ENCODE assay signal across 1 cellular context in genomic region chr15:68819451-68820204, GRCh38.
TF ChIP-seq lines count a peak whose summit lies in the region.

No MANE protein-coding gene starts in this region.

TF ChIP-seq in H1, 55 proteins besides CTCF, POLR2A, EP300 and RAD21:
- TF ChIP-seq CHD1 (IDR thresholded peaks at IDR 0.05; ENCODE audit: low read depth, low read length): no peak
- peak; percentile 17 for TF ChIP-seq KDM4A (IDR thresholded peaks at IDR 0.05; ENCODE audit: low read depth, low read length, severe bottlenecking)
- TF ChIP-seq BACH1 (IDR thresholded peaks at IDR 0.05; ENCODE audit: low read length): no peak
- 0 out of 2 replicates have a peak, but pooled peaks have one; percentile 60 for TF ChIP-seq RBBP5 (IDR thresholded peaks at IDR 0.05; ENCODE audit: borderline replicate concordance, low read depth, low read length)
- no peak for TF ChIP-seq JUN (IDR thresholded peaks at IDR 0.05; ENCODE audit: low read depth, low read length)
- TF ChIP-seq, protein P1, sequence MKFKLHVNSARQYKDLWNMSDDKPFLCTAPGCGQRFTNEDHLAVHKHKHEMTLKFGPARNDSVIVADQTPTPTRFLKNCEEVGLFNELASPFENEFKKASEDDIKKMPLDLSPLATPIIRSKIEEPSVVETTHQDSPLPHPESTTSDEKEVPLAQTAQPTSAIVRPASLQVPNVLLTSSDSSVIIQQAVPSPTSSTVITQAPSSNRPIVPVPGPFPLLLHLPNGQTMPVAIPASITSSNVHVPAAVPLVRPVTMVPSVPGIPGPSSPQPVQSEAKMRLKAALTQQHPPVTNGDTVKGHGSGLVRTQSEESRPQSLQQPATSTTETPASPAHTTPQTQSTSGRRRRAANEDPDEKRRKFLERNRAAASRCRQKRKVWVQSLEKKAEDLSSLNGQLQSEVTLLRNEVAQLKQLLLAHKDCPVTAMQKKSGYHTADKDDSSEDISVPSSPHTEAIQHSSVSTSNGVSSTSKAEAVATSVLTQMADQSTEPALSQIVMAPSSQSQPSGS (IDR thresholded peaks at IDR 0.05; ENCODE audit: low read length): no peak
- TF ChIP-seq CEBPB (IDR thresholded peaks at IDR 0.05; ENCODE audit: low read depth, low read length): no peak
- no peak for TF ChIP-seq MAX (IDR thresholded peaks at IDR 0.05)
- TF ChIP-seq SAP30 (IDR thresholded peaks at IDR 0.05; ENCODE audit: insufficient read depth, insufficient replicate concordance, low read length): no peak
- TF ChIP-seq MAFK (IDR thresholded peaks at IDR 0.05; ENCODE audit: low read depth, low read length): no peak
- TF ChIP-seq, protein P2, sequence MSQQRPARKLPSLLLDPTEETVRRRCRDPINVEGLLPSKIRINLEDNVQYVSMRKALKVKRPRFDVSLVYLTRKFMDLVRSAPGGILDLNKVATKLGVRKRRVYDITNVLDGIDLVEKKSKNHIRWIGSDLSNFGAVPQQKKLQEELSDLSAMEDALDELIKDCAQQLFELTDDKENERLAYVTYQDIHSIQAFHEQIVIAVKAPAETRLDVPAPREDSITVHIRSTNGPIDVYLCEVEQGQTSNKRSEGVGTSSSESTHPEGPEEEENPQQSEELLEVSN (IDR thresholded peaks at IDR 0.05): no peak
- 0 out of 4 replicates have a peak, but pooled peaks of 1 of the 2 experiments have one; percentile 69 for TF ChIP-seq SIN3A (conservative IDR thresholded peaks at IDR 0.05 in 1 of 2, IDR thresholded peaks at IDR 0.05 in 1 of 2; ENCODE audit: low read depth in 1 of 2, low read length in 2 of 2)
- no peak for TF ChIP-seq SRF (IDR thresholded peaks at IDR 0.05; ENCODE audit: low read depth, low read length)
- no peak for TF ChIP-seq CHD2 (IDR thresholded peaks at IDR 0.05; ENCODE audit: low read length)
- TF ChIP-seq KDM1A (IDR thresholded peaks at IDR 0.05; ENCODE audit: borderline replicate concordance, low read length): no peak
- TF ChIP-seq ATF3 (IDR thresholded peaks at IDR 0.05; ENCODE audit: insufficient read depth, low read depth, low read length): no peak
- TF ChIP-seq CBX5 (IDR thresholded peaks at IDR 0.05; ENCODE audit: low read depth, low read length): no peak
- peak; percentile 34; the same call in 1 of the 2 replicates for TF ChIP-seq SUZ12 (IDR thresholded peaks at IDR 0.05; ENCODE audit: low read length)
- no peak for TF ChIP-seq SIX5 (IDR thresholded peaks at IDR 0.05; ENCODE audit: low read depth, low read length)
- TF ChIP-seq NRF1 (IDR thresholded peaks at IDR 0.05; ENCODE audit: low read depth, low read length): no peak
- TF ChIP-seq YY1 (IDR thresholded peaks at IDR 0.05; ENCODE audit: low read depth, low read length): peak; percentile 74
- peak; percentile 43 for TF ChIP-seq TAF7 (optimal IDR thresholded peaks at IDR 0.05; ENCODE audit: borderline replicate concordance, low read depth, low read length)
- 0 out of 2 replicates have a peak, but pooled peaks have one; percentile 41 for TF ChIP-seq EGR1 (IDR thresholded peaks at IDR 0.05; ENCODE audit: borderline replicate concordance, low read depth, low read length)
- no peak for TF ChIP-seq BRCA1 (IDR thresholded peaks at IDR 0.05; ENCODE audit: low read depth, low read length)
- TF ChIP-seq EZH2 (IDR thresholded peaks at IDR 0.05; ENCODE audit: low read depth, low read length, severe bottlenecking): no peak
- TF ChIP-seq, protein P3, sequence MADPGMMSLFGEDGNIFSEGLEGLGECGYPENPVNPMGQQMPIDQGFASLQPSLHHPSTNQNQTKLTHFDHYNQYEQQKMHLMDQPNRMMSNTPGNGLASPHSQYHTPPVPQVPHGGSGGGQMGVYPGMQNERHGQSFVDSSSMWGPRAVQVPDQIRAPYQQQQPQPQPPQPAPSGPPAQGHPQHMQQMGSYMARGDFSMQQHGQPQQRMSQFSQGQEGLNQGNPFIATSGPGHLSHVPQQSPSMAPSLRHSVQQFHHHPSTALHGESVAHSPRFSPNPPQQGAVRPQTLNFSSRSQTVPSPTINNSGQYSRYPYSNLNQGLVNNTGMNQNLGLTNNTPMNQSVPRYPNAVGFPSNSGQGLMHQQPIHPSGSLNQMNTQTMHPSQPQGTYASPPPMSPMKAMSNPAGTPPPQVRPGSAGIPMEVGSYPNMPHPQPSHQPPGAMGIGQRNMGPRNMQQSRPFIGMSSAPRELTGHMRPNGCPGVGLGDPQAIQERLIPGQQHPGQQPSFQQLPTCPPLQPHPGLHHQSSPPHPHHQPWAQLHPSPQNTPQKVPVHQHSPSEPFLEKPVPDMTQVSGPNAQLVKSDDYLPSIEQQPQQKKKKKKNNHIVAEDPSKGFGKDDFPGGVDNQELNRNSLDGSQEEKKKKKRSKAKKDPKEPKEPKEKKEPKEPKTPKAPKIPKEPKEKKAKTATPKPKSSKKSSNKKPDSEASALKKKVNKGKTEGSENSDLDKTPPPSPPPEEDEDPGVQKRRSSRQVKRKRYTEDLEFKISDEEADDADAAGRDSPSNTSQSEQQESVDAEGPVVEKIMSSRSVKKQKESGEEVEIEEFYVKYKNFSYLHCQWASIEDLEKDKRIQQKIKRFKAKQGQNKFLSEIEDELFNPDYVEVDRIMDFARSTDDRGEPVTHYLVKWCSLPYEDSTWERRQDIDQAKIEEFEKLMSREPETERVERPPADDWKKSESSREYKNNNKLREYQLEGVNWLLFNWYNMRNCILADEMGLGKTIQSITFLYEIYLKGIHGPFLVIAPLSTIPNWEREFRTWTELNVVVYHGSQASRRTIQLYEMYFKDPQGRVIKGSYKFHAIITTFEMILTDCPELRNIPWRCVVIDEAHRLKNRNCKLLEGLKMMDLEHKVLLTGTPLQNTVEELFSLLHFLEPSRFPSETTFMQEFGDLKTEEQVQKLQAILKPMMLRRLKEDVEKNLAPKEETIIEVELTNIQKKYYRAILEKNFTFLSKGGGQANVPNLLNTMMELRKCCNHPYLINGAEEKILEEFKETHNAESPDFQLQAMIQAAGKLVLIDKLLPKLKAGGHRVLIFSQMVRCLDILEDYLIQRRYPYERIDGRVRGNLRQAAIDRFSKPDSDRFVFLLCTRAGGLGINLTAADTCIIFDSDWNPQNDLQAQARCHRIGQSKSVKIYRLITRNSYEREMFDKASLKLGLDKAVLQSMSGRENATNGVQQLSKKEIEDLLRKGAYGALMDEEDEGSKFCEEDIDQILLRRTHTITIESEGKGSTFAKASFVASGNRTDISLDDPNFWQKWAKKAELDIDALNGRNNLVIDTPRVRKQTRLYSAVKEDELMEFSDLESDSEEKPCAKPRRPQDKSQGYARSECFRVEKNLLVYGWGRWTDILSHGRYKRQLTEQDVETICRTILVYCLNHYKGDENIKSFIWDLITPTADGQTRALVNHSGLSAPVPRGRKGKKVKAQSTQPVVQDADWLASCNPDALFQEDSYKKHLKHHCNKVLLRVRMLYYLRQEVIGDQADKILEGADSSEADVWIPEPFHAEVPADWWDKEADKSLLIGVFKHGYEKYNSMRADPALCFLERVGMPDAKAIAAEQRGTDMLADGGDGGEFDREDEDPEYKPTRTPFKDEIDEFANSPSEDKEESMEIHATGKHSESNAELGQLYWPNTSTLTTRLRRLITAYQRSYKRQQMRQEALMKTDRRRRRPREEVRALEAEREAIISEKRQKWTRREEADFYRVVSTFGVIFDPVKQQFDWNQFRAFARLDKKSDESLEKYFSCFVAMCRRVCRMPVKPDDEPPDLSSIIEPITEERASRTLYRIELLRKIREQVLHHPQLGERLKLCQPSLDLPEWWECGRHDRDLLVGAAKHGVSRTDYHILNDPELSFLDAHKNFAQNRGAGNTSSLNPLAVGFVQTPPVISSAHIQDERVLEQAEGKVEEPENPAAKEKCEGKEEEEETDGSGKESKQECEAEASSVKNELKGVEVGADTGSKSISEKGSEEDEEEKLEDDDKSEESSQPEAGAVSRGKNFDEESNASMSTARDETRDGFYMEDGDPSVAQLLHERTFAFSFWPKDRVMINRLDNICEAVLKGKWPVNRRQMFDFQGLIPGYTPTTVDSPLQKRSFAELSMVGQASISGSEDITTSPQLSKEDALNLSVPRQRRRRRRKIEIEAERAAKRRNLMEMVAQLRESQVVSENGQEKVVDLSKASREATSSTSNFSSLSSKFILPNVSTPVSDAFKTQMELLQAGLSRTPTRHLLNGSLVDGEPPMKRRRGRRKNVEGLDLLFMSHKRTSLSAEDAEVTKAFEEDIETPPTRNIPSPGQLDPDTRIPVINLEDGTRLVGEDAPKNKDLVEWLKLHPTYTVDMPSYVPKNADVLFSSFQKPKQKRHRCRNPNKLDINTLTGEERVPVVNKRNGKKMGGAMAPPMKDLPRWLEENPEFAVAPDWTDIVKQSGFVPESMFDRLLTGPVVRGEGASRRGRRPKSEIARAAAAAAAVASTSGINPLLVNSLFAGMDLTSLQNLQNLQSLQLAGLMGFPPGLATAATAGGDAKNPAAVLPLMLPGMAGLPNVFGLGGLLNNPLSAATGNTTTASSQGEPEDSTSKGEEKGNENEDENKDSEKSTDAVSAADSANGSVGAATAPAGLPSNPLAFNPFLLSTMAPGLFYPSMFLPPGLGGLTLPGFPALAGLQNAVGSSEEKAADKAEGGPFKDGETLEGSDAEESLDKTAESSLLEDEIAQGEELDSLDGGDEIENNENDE (IDR thresholded peaks at IDR 0.05; ENCODE audit: insufficient replicate concordance, low read length): no peak
- no peak for TF ChIP-seq TCF12 (IDR thresholded peaks at IDR 0.05; ENCODE audit: low read depth, low read length)
- TF ChIP-seq GTF2F1 (IDR thresholded peaks at IDR 0.05; ENCODE audit: borderline replicate concordance, low read depth, low read length): no peak
- no peak for TF ChIP-seq FOSL1 (IDR thresholded peaks at IDR 0.05; ENCODE audit: insufficient read depth, low read depth, low read length)
- peak; percentile 47 for TF ChIP-seq CTBP2 (IDR thresholded peaks at IDR 0.05; ENCODE audit: borderline replicate concordance, insufficient read depth, insufficient read length, low read length)
- no peak for TF ChIP-seq ZNF274 (IDR thresholded peaks at IDR 0.05; ENCODE audit: borderline replicate concordance, extremely low read depth, low read length)
- TF ChIP-seq GABPA (IDR thresholded peaks at IDR 0.05; ENCODE audit: borderline replicate concordance, insufficient read depth, low read length): no peak
- TF ChIP-seq SP1 (IDR thresholded peaks at IDR 0.05; ENCODE audit: low read depth, low read length): 0 out of 2 replicates have a peak, but pooled peaks have one; percentile 11
- no peak for TF ChIP-seq CREB1 (IDR thresholded peaks at IDR 0.05)
- no peak for TF ChIP-seq RFX5 (IDR thresholded peaks at IDR 0.05; ENCODE audit: borderline replicate concordance, low read depth, low read length)
- TF ChIP-seq USF2 (IDR thresholded peaks at IDR 0.05; ENCODE audit: low read length): no peak
- peak; percentile 82 for TF ChIP-seq ASH2L (IDR thresholded peaks at IDR 0.05; ENCODE audit: low read length)
- TF ChIP-seq BCL11A (IDR thresholded peaks at IDR 0.05; ENCODE audit: low read depth in 2 of 2, low read length in 2 of 2): no peak
- TF ChIP-seq CBX8 (IDR thresholded peaks at IDR 0.05; ENCODE audit: borderline replicate concordance, low read depth, low read length): no peak
- TF ChIP-seq NANOG (IDR thresholded peaks at IDR 0.05; ENCODE audit: insufficient read depth, low read depth, low read length, poor library complexity, severe bottlenecking): no peak
